ENCODE assay signal across 1 cellular context in genomic region chr12:45217846-45218245, GRCh38.
TF ChIP-seq lines count a peak whose summit lies in the region.

No MANE protein-coding gene starts in this region.

TF ChIP-seq in endothelial cell of umbilical vein, 7 proteins besides CTCF, POLR2A, EP300 and RAD21 (continued from another document):
- TF ChIP-seq MAX (IDR thresholded peaks at IDR 0.05; ENCODE audit: insufficient read depth, insufficient read length) = no peak
TF ChIP-seq in endothelial cell of umbilical vein: peak in this region for 0.
